ENCODE assay signal across 19 cellular contexts in genomic region chr2:5942204-5942603, GRCh38.
DNase-seq lines count a peak whose midpoint lies in the region; ATAC-seq, FAIRE-seq and TF ChIP-seq lines count a peak whose summit lies in the region.
"Had no signal": no experiment of that assay in that cellular context is flagged by ENCODE, and none has a peak within 500 bp of the region (broad histone marks: within the 10 kb centered on the region; RNA-seq: fewer than 3 reads in every experiment).

No MANE protein-coding gene starts in this region.

- H3K4me3 Mint-ChIP-seq in stimulated activated naive B cell treated with anti-CD40 and anti-IgM and Interleukin-4, amounts not matched to agents 10 μg/mL and 1 μg/mL and 100 μg/mL, for 72 hours: no peak overlapping the region
- H3K4me3 Mint-ChIP-seq: H9, T-helper 17 cell had no signal

- no peak for FAIRE-seq in GM12878 (lab: Jason Lieb, UNC)

- H3K4me1 ChIP-seq in KMS-11 (ENCODE audit: low read depth, poor library complexity, severe bottlenecking): peaks cover 18% of the 10 kb centered on the region
- H3K4me1 ChIP-seq in GM12878 (ENCODE audit: control insufficient read depth, insufficient read depth, low read length): no peaks in the 10 kb centered on the region
- H3K4me1 ChIP-seq: SJCRH30 had no signal

- H3K79me2 ChIP-seq in KMS-11 (ENCODE audit: insufficient read depth, low read depth) (no peaks in the 10 kb centered on the region), GM12878 (ENCODE audit: control insufficient read depth, insufficient read depth, low read length) (no peaks in the 10 kb centered on the region)

- no peaks in the 10 kb centered on the region for H3K36me3 Mint-ChIP-seq in stimulated activated naive B cell treated with anti-CD40 and anti-IgM and Interleukin-4, amounts not matched to agents 10 μg/mL and 1 μg/mL and 100 μg/mL, for 72 hours
- H3K36me3 Mint-ChIP-seq: IgD-negative memory B cell had no signal

- intact Hi-C loops in GM12878 (cut with micrococcal nuclease; ENCODE audit: unreplicated experiment): no loop called here

- H3K36me3 ChIP-seq in KMS-11 (ENCODE audit: insufficient read depth) (no peaks in the 10 kb centered on the region), GM12878 (ENCODE audit: control insufficient read depth in 2 of 2, insufficient read depth in 2 of 2, low read length in 1 of 2) (no peaks in the 10 kb centered on the region)
- H3K36me3 ChIP-seq: SJCRH30 had no signal

- TF ChIP-seq EP300 in GM12878 (IDR thresholded peaks at IDR 0.05; ENCODE audit: borderline replicate concordance in 1 of 2, control insufficient read depth in 1 of 2, low read depth in 2 of 2, low read length in 2 of 2): no peak

- SMC1A ChIA-PET in GM12878 (lab: Charles Lee; ENCODE audit: uncharacterized antibody, unreplicated experiment): no interaction called here

- in situ Hi-C loops in GM12878 (cut with MboI): no loop called here

- TF ChIP-seq CTCF in KMS-11 (conservative IDR thresholded peaks at IDR 0.05; ENCODE audit: low read depth, low read length) (no peak), GM12878 (IDR thresholded peaks at IDR 0.05 in 2 of 3, conservative IDR thresholded peaks at IDR 0.05 in 1 of 3; ENCODE audit: control insufficient read depth in 2 of 3, extremely low read depth in 1 of 3, insufficient read depth in 1 of 3, low read depth in 3 of 3, low read length in 3 of 3) (no peak)

- no peak overlapping the region for H3K27ac Mint-ChIP-seq in stimulated activated naive B cell treated with anti-CD40 and anti-IgM and Interleukin-4, amounts not matched to agents 10 μg/mL and 1 μg/mL and 100 μg/mL, for 72 hours
- H3K27ac Mint-ChIP-seq: IgD-negative memory B cell, T-helper 17 cell had no signal

- H2AFZ ChIP-seq in KMS-11 (ENCODE audit: low read depth) (no peak overlapping the region), GM12878 (ENCODE audit: control insufficient read depth, low read depth, low read length) (no peak overlapping the region)
- H2AFZ ChIP-seq: PC-9 had no signal

- RAD21 ChIA-PET in GM12878 (lab: Charles Lee; ENCODE audit: unreplicated experiment): no interaction called here

- DNase-seq in GM12878 (ENCODE audit: low read depth, low spot score) (no peak), cerebellar nuclear complex (lab: John Stamatoyannopoulos, UW) (no peak)
- no peak for DNase-seq in stimulated activated naive B cell treated with anti-CD40 and anti-IgM and Interleukin-4, amounts not matched to agents 10 μg/mL and 1 μg/mL and 100 μg/mL, for 72 hours
- no peak for DNase-seq in activated T-cell treated with anti-CD3 and anti-CD28 coated beads, Interleukin-2, amount 50 U/mL, for 1 hour
- DNase-seq: ACHN, DMS79 treated with DMSO at 0.1 percent for 48 hours, H9, NCI-H187, NCI-H2107, NCI-H2227 treated with DMSO at 0.1 percent for 48 hours, NCI-H510A treated with DMSO at 0.1 percent for 48 hours, NCI-H774, PC-9, SJCRH30, T-helper 17 cell had no signal

- H3K4me2 ChIP-seq in KMS-11 (peak overlapping the region; percentile 57; the same call in 1 of the 2 replicates), GM12878 (ENCODE audit: control insufficient read depth, insufficient read depth) (no peak overlapping the region)
- H3K4me2 ChIP-seq: PC-9 had no signal

- peaks cover 0 to 2% of the 10 kb centered on the region in 2 donors for H3K9me3 Mint-ChIP-seq in stimulated activated naive B cell treated with anti-CD40 and anti-IgM and Interleukin-4, amounts not matched to agents 10 μg/mL and 1 μg/mL and 100 μg/mL, for 72 hours
- H3K9me3 Mint-ChIP-seq: H9 had no signal

- H3K27me3 ChIP-seq in KMS-11 (ENCODE audit: insufficient read depth, low read depth) (no peaks in the 10 kb centered on the region), GM12878 (replicated peaks in 1 of 2; ENCODE audit: control insufficient read depth in 2 of 2, insufficient read depth in 2 of 2, low read length in 1 of 2) (no peaks in the 10 kb centered on the region)
- H3K27me3 ChIP-seq: SJCRH30 had no signal

- H3K4me1 Mint-ChIP-seq in stimulated activated naive B cell treated with anti-CD40 and anti-IgM and Interleukin-4, amounts not matched to agents 10 μg/mL and 1 μg/mL and 100 μg/mL, for 72 hours: no peaks in the 10 kb centered on the region
- H3K4me1 Mint-ChIP-seq: T-helper 17 cell had no signal

- H3K27me3 Mint-ChIP-seq in stimulated activated naive B cell treated with anti-CD40 and anti-IgM and Interleukin-4, amounts not matched to agents 10 μg/mL and 1 μg/mL and 100 μg/mL, for 72 hours: no peaks in the 10 kb centered on the region
- H3K27me3 Mint-ChIP-seq: IgD-negative memory B cell, T-helper 17 cell had no signal

- H3K4me3 ChIP-seq in KMS-11 (IDR thresholded peaks at IDR 0.05; ENCODE audit: insufficient read depth, low read depth, low read length) (no peak overlapping the region), GM12878 (no peak overlapping the region)
- H3K4me3 ChIP-seq: PC-9, SJCRH30 had no signal

- POLR2A ChIA-PET in GM12878 (lab: Charles Lee): no interaction called here

- no peaks in the 10 kb centered on the region for H3K9me3 ChIP-seq in GM12878 (replicated peaks; ENCODE audit: control insufficient read depth, insufficient read depth, low read length)
- H3K9me3 ChIP-seq: SJCRH30 had no signal

- H3K27ac ChIP-seq in KMS-11 (no peak overlapping the region), GM12878 (ENCODE audit: control insufficient read depth, insufficient read depth) (no peak overlapping the region)
- H3K27ac ChIP-seq: PC-9, SJCRH30 had no signal

- CTCF ChIA-PET in GM12878 (lab: Yijun Ruan, JAX): no interaction called here

- WGBS in GM12878 (ENCODE audit: insufficient coverage, insufficient replicate concordance, low lambda C conversion rate, missing lambda C conversion rate): 7% methylated on average over 7 of the region's 7 CpGs

- no peak for TF ChIP-seq RAD21 in GM12878 (IDR thresholded peaks at IDR 0.05; ENCODE audit: insufficient read depth, low read depth, low read length)

- ATAC-seq in GM18867 (IDR thresholded peaks at IDR 0.05; ENCODE audit: unreplicated experiment) (peak; percentile 87), GM12878 (peak; percentile 46), HG02840 (IDR thresholded peaks at IDR 0.05; ENCODE audit: low FRiP score, unreplicated experiment) (no peak)
- peak; percentile 31 to 71 for ATAC-seq in stimulated activated naive B cell treated with anti-CD40 and anti-IgM and Interleukin-4, amounts not matched to agents 10 μg/mL and 1 μg/mL and 100 μg/mL, for 72 hours (replicated peaks)
- ATAC-seq: T-helper 17 cell had no signal

- H4K20me1 ChIP-seq in KMS-11 (ENCODE audit: insufficient read depth): no peaks in the 10 kb centered on the region
- H4K20me1 ChIP-seq in GM12878 (ENCODE audit: control insufficient read depth, insufficient read depth): no peaks in the 10 kb centered on the region

- TF ChIP-seq POLR2A in GM12878 (IDR thresholded peaks at IDR 0.05; ENCODE audit: low read depth, low read length): no peak

- no TSS peak for BruUV-seq in GM12878 (replicated peaks; lab: Mats Ljungman, UMichigan)

- H3K9ac ChIP-seq in KMS-11 (no peak overlapping the region), GM12878 (ENCODE audit: control insufficient read depth, insufficient read depth, low read length) (no peak overlapping the region)

TF ChIP-seq in GM12878, 131 proteins besides CTCF, POLR2A, EP300 and RAD21 (continues in another document):
- TF ChIP-seq CHD4 (IDR thresholded peaks at IDR 0.05): no peak
- TF ChIP-seq, protein P1, sequence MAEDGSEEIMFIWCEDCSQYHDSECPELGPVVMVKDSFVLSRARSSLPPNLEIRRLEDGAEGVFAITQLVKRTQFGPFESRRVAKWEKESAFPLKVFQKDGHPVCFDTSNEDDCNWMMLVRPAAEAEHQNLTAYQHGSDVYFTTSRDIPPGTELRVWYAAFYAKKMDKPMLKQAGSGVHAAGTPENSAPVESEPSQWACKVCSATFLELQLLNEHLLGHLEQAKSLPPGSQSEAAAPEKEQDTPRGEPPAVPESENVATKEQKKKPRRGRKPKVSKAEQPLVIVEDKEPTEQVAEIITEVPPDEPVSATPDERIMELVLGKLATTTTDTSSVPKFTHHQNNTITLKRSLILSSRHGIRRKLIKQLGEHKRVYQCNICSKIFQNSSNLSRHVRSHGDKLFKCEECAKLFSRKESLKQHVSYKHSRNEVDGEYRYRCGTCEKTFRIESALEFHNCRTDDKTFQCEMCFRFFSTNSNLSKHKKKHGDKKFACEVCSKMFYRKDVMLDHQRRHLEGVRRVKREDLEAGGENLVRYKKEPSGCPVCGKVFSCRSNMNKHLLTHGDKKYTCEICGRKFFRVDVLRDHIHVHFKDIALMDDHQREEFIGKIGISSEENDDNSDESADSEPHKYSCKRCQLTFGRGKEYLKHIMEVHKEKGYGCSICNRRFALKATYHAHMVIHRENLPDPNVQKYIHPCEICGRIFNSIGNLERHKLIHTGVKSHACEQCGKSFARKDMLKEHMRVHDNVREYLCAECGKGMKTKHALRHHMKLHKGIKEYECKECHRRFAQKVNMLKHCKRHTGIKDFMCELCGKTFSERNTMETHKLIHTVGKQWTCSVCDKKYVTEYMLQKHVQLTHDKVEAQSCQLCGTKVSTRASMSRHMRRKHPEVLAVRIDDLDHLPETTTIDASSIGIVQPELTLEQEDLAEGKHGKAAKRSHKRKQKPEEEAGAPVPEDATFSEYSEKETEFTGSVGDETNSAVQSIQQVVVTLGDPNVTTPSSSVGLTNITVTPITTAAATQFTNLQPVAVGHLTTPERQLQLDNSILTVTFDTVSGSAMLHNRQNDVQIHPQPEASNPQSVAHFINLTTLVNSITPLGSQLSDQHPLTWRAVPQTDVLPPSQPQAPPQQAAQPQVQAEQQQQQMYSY (CRISPR knock-in tag; IDR thresholded peaks at IDR 0.05): no peak
